In genomic region chr2:11446733-11447248, GRCh38 we compare ENCODE assay signal across 8 cellular contexts. TPM values are rescaled to one million over a fixed set of nuclear protein-coding genes. Genes with fewer than 3 reads are reported as not detected.
DNase-seq lines count a peak whose midpoint lies in the region; ATAC-seq and TF ChIP-seq lines count a peak whose summit lies in the region.

No MANE protein-coding gene starts in this region.

- no peak overlapping the region for H3K9ac ChIP-seq in fibroblast of lung (ENCODE audit: insufficient read depth, low read length)

- intact Hi-C loops in upper lobe of right lung (cut with DNase I) = no loop called here

- peaks cover 11% of the 10 kb centered on the region for H3K36me3 ChIP-seq in fibroblast of lung (ENCODE audit: control insufficient read depth, insufficient read depth, low read length)
- H3K36me3 ChIP-seq in upper lobe of right lung = peaks cover 66% of the 10 kb centered on the region

- no peak overlapping the region for H3K27ac Mint-ChIP-seq in nephron

- no peaks in the 10 kb centered on the region for H3K27me3 Mint-ChIP-seq in nephron (ENCODE audit: low read depth)

- no peak overlapping the region for H3K4me2 ChIP-seq in fibroblast of lung (ENCODE audit: extremely low read depth, insufficient read depth, low read length)

- peak in 11 of 14 donors; percentile 2 to 52 (median 19) for DNase-seq in C1 segment of cervical spinal cord (lab: John Stamatoyannopoulos, UW)
- peak; percentile 1 for DNase-seq in NCI-H524 treated with DMSO at 0.1 percent for 48 hours (lab: John Stamatoyannopoulos, UW)
- peak; percentile 58 for DNase-seq in activated CD8-positive, alpha-beta memory T cell treated with anti-CD3 and anti-CD28 coated beads, Interleukin-2, amount 50 U/mL, for 48 hours
- DNase-seq in fibroblast of lung (ENCODE audit: low read depth in 2 of 2) = peak; percentile 40 to 72
- no peak for DNase-seq in upper lobe of right lung

- ATAC-seq in GM21786 (IDR thresholded peaks at IDR 0.05; ENCODE audit: unreplicated experiment) = peak; percentile 70
- ATAC-seq in upper lobe of right lung = peak; percentile 86
- no peak for ATAC-seq in GM19023 (IDR thresholded peaks at IDR 0.05; ENCODE audit: unreplicated experiment)

- H3K27me3 ChIP-seq in fibroblast of lung (ENCODE audit: control insufficient read depth, insufficient read depth, low read length) (no peaks in the 10 kb centered on the region), upper lobe of right lung (no peaks in the 10 kb centered on the region)

- H3K9me3 Mint-ChIP-seq in nephron = peaks cover 11% of the 10 kb centered on the region

- H3K9me3 ChIP-seq in fibroblast of lung (ENCODE audit: control insufficient read depth, insufficient read depth, low read depth, low read length) = no peaks in the 10 kb centered on the region
- H3K9me3 ChIP-seq in upper lobe of right lung = no peaks in the 10 kb centered on the region

- H2AFZ ChIP-seq in fibroblast of lung (ENCODE audit: low read length) = no peak overlapping the region

- no peaks in the 10 kb centered on the region for H4K20me1 ChIP-seq in fibroblast of lung (ENCODE audit: control insufficient read depth, extremely low read depth, insufficient read depth, low read length)

- no peak overlapping the region for H3K4me3 Mint-ChIP-seq in nephron

- peaks cover 72% of the 10 kb centered on the region for H3K36me3 Mint-ChIP-seq in nephron (ENCODE audit: low read depth)

- H3K4me3 ChIP-seq in fibroblast of lung (replicated peaks in 1 of 4; ENCODE audit: control extremely low read depth in 1 of 4, insufficient read depth in 1 of 4, low read depth in 3 of 4, low read length in 4 of 4) (no peak overlapping the region), upper lobe of right lung (no peak overlapping the region)

- H3K4me1 ChIP-seq in fibroblast of lung (ENCODE audit: control insufficient read depth, extremely low read depth, insufficient read depth, low read length) (no peaks in the 10 kb centered on the region), upper lobe of right lung (no peaks in the 10 kb centered on the region)

- H3K27ac ChIP-seq in fibroblast of lung (ENCODE audit: insufficient read depth, low read length) (no peak overlapping the region), upper lobe of right lung (no peak overlapping the region)

- H3K79me2 ChIP-seq in fibroblast of lung (ENCODE audit: control insufficient read depth, insufficient read depth, low read length) = no peaks in the 10 kb centered on the region

- TF ChIP-seq CTCF in fibroblast of lung (conservative IDR thresholded peaks at IDR 0.05 in 1 of 2, IDR thresholded peaks at IDR 0.05 in 1 of 2; ENCODE audit: low read depth in 1 of 2, low read length in 2 of 2) (peak; percentile 77 to 82), nephron (IDR thresholded peaks at IDR 0.05; ENCODE audit: unreplicated experiment in 3 of 3) (peak; percentile 75 to 85 (median 85)), upper lobe of right lung (IDR thresholded peaks at IDR 0.05) (peak; percentile 74)

- no peaks in the 10 kb centered on the region for H3K4me1 Mint-ChIP-seq in nephron

RNA-seq across cellular contexts. Expression of gene E2F6, which starts 19.2 kb away (rescaled TPM):
- 10.2 and 11.0 TPM in 2 replicates for total RNA-seq in fibroblast of lung
- 11.7 and 13.0 TPM in 2 replicates for polyA plus RNA-seq in fibroblast of lung
- 10.2 and 10.6 TPM in 2 replicates for polyA plus RNA-seq in fibroblast of lung (2012)
- 0.74 and 2.3 TPM in 2 replicates for polyA minus RNA-seq in fibroblast of lung (ENCODE audit: low replicate concordance)
- total RNA-seq in upper lobe of right lung = 14.5 TPM
